ENCODE assay signal across 22 cellular contexts in the genomic region with DNA sequence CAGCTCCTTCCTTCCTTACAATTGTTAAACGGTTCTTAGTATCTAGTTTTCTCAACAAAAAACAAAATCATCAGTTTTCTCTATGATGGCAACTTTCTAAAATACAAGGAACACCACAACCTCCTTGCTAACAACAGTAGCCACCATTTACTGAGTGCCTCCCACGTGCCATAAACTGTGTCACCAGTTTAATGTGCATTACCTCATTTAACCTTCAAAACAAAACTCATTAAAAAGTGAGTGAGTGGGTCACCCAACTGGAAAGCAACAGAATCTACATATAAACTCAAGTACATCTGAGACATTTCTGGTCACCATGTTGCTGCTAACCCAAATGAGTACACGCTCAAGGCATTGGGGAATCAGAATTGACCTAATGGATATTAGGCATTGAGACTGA.
"Had no signal": no experiment of that assay in that cellular context is flagged by ENCODE, and none has a peak within 500 bp of the region (broad histone marks: within the 10 kb centered on the region; RNA-seq: fewer than 3 reads in every experiment).

No MANE protein-coding gene starts in this region.

- DNase-seq: activated naive CD4-positive, alpha-beta T cell; activated T-cell treated with anti-CD3 and anti-CD28 coated beads for 4 hours; activated T-cell treated with anti-CD3 and anti-CD28 coated beads, Interleukin-2, amount 50 U/mL, for 72 hours; anterior cingulate cortex; endodermal cell; foreskin keratinocyte; heart right ventricle; islet precursor cell; mammary epithelial cell; naive B cell; nephron progenitor cell; stimulated activated CD4-positive, alpha-beta T cell treated with anti-CD3 and anti-CD28 coated beads, Interleukin-12 subunit alpha, Interleukin-12 subunit beta, amount 100 ng/mL, for 4 hours; stimulated activated CD4-positive, alpha-beta T cell treated with anti-CD3 and anti-CD28 coated beads, Interleukin-4, amount 100 ng/mL, for 1 hour; T-helper 17 cell; trophoblast cell had no signal

- H3K4me3 ChIP-seq: esophagus muscularis mucosa, heart right ventricle, skin epidermis, thoracic aorta had no signal

- FAIRE-seq: bronchial epithelial cell, urothelium cell line had no signal

- ATAC-seq: activated T-cell treated with anti-CD3 and anti-CD28 coated beads, Interleukin-2, amount 50 U/mL, for 72 hours; foreskin keratinocyte; heart right ventricle; sciatic nerve; T-helper 17 cell had no signal

- H3K27ac ChIP-seq: esophagus muscularis mucosa, foreskin keratinocyte, heart right ventricle, neutrophil, skin epidermis, thoracic aorta had no signal

- H3K4me1 ChIP-seq: esophagus muscularis mucosa, foreskin keratinocyte, heart right ventricle had no signal

- H3K9me3 ChIP-seq: esophagus muscularis mucosa, heart right ventricle, neutrophil, thoracic aorta had no signal

- H3K27me3 ChIP-seq: esophagus muscularis mucosa, foreskin keratinocyte, heart right ventricle, neutrophil had no signal
